In genomic region chr7:17253885-17254284, GRCh38 we compare ENCODE assay signal across 19 cellular contexts. TPM values are rescaled to one million over a fixed set of nuclear protein-coding genes. Genes with fewer than 3 reads are reported as not detected.
A peak's percentile ranks its signal among the peaks of the same experiment; 100 is the strongest.
DNase-seq lines count a peak whose midpoint lies in the region; ATAC-seq, FAIRE-seq and TF ChIP-seq lines count a peak whose summit lies in the region.
"Had no signal": no experiment of that assay in that cellular context is flagged by ENCODE, and none has a peak within 500 bp of the region (broad histone marks: within the 10 kb centered on the region; RNA-seq: fewer than 3 reads in every experiment).

No MANE protein-coding gene starts in this region.

- no peak for TF ChIP-seq RAD21 in A549 (conservative IDR thresholded peaks at IDR 0.05 in 1 of 2, IDR thresholded peaks at IDR 0.05 in 1 of 2)
- TF ChIP-seq RAD21 in K562 (CRISPR knock-in tag; conservative IDR thresholded peaks at IDR 0.05 in 1 of 2, IDR thresholded peaks at IDR 0.05 in 1 of 2) = no peak

- 90% methylated on average over 3 of the region's 3 CpGs for WGBS in A549 (ENCODE audit: missing lambda C conversion rate)
- 16% methylated on average over 3 of the region's 3 CpGs for WGBS in K562 (ENCODE audit: insufficient coverage, low coverage, missing lambda C conversion rate)

- H3K79me2 ChIP-seq in K562 (ENCODE audit: control insufficient read depth, insufficient read depth, low read length) = no peaks in the 10 kb centered on the region

- no TSS peak for BruUV-seq in K562 (replicated peaks; lab: Mats Ljungman, UMichigan)

- no peaks in the 10 kb centered on the region for H4K20me1 ChIP-seq in K562 (replicated peaks; ENCODE audit: control insufficient read depth, insufficient read depth, low read length)
- H4K20me1 ChIP-seq: BLaER1 treated with 17β-estradiol and CSF1 and Interleukin-3, amounts not matched to agents 10 nM and 100 nM had no signal

- TF ChIP-seq POLR2A in A549 (IDR thresholded peaks at IDR 0.05; ENCODE audit: low read length) = no peak
- TF ChIP-seq POLR2A in K562 (conservative IDR thresholded peaks at IDR 0.05) = no peak

- H3K9me1 ChIP-seq in K562 (ENCODE audit: control insufficient read depth, insufficient read depth, low read length) = no peaks in the 10 kb centered on the region

- H3K9me3 ChIP-seq in A549 = no peaks in the 10 kb centered on the region
- no peaks in the 10 kb centered on the region for H3K9me3 ChIP-seq in K562 (replicated peaks; ENCODE audit: control insufficient read depth, insufficient read depth, low read depth, low read length)

- TF ChIP-seq EP300 in A549 (IDR thresholded peaks at IDR 0.05) (no peak), K562 (IDR thresholded peaks at IDR 0.05; ENCODE audit: low read length) (no peak)

- H3K27ac ChIP-seq in A549 (no peak overlapping the region), K562 (ENCODE audit: extremely low read depth, low read depth, low read length) (no peak overlapping the region)
- H3K27ac ChIP-seq: BLaER1 treated with 17β-estradiol and CSF1 and Interleukin-3, amounts not matched to agents 10 nM and 100 nM; C4-2B had no signal

- no peak overlapping the region for H2AFZ ChIP-seq in K562 (ENCODE audit: low read depth, low read length)

- in situ Hi-C loops in K562 (cut with MboI) = no loop called here

- DNase-seq in A549 (ENCODE audit: low read depth in 1 of 2, low spot score in 1 of 2) (no peak), K562 (ENCODE audit: extremely low read depth in 1 of 4, low spot score in 3 of 4) (no peak), T1000 (lab: John Stamatoyannopoulos, UW) (no peak), COR-L47 (lab: John Stamatoyannopoulos, UW) (no peak)
- DNase-seq: 8988T; AML-193; CD4-positive, alpha-beta T cell; CD8-positive, alpha-beta T cell; DMS 273 treated with DMSO at 0.1 percent for 48 hours; DMS79 treated with DMSO at 0.1 percent for 48 hours; GDM1 had no signal

- ATAC-seq in A549 (no peak), K562 (no peak), HG03280 (IDR thresholded peaks at IDR 0.05; ENCODE audit: unreplicated experiment) (no peak)
- ATAC-seq: CD8-positive, alpha-beta T cell; GM12878 had no signal

- no peak overlapping the region for H3K9ac ChIP-seq in K562 (ENCODE audit: insufficient read depth in 1 of 2, low read depth in 2 of 2, low read length in 2 of 2)
- H3K9ac ChIP-seq: BLaER1 treated with 17β-estradiol and CSF1 and Interleukin-3, amounts not matched to agents 10 nM and 100 nM had no signal

- H3K27me3 ChIP-seq in K562 (ENCODE audit: control insufficient read depth in 2 of 2, insufficient read depth in 2 of 2, low read length in 2 of 2) = no peaks in the 10 kb centered on the region
- H3K27me3 ChIP-seq: BLaER1 treated with 17β-estradiol and CSF1 and Interleukin-3, amounts not matched to agents 10 nM and 100 nM had no signal

- CTCF ChIA-PET in A549 (lab: Yijun Ruan, JAX) (no interaction called here), K562 (lab: Yijun Ruan, JAX; ENCODE audit: low intra/inter-chr PET ratio) (no interaction called here)

- TF ChIP-seq CTCF in A549 (IDR thresholded peaks at IDR 0.05) (no peak), K562 (IDR thresholded peaks at IDR 0.05 in 2 of 3, conservative IDR thresholded peaks at IDR 0.05 in 1 of 3; ENCODE audit: insufficient read depth in 2 of 3, low read depth in 1 of 3, low read length in 3 of 3) (no peak)

- intact Hi-C loops in K562 (cut with micrococcal nuclease) = no loop called here

- POLR2A ChIA-PET in A549 (lab: Yijun Ruan, JAX) (no interaction called here), K562 (lab: Yijun Ruan, JAX) (no interaction called here)

- H3K4me3 ChIP-seq in A549 = no peak overlapping the region
- no peak overlapping the region for H3K4me3 ChIP-seq in K562
- H3K4me3 ChIP-seq: BLaER1 treated with 17β-estradiol and CSF1 and Interleukin-3, amounts not matched to agents 10 nM and 100 nM; GM12878 had no signal

- H3K4me2 ChIP-seq in A549 (no peak overlapping the region), K562 (ENCODE audit: insufficient read depth, low read length) (no peak overlapping the region)
- H3K4me2 ChIP-seq: BLaER1 treated with 17β-estradiol and CSF1 and Interleukin-3, amounts not matched to agents 10 nM and 100 nM had no signal

- H3K4me1 ChIP-seq in A549 (peaks cover 6% of the 10 kb centered on the region; the same call in 2 of the 3 replicates), K562 (replicated peaks in 1 of 2; ENCODE audit: control insufficient read depth in 2 of 2, insufficient read depth in 2 of 2, low read length in 2 of 2) (no peaks in the 10 kb centered on the region)

- FAIRE-seq in A549 (lab: Jason Lieb, UNC) (peak; percentile 28), G401.6 (lab: Jason Lieb, UNC) (peak; percentile 54), K562 (lab: Jason Lieb, UNC) (no peak)
- FAIRE-seq: A204.1, GM12878, GM12892, GM18507 had no signal

- H3K36me3 ChIP-seq in K562 (ENCODE audit: control insufficient read depth, insufficient read depth, low read length) = no peaks in the 10 kb centered on the region
- H3K36me3 ChIP-seq: BLaER1 treated with 17β-estradiol and CSF1 and Interleukin-3, amounts not matched to agents 10 nM and 100 nM had no signal

TF ChIP-seq in A549, 52 proteins besides CTCF, POLR2A, EP300 and RAD21:
- TF ChIP-seq JUN (IDR thresholded peaks at IDR 0.05) = no peak
- TF ChIP-seq TP53 (CRISPR knock-in tag; IDR thresholded peaks at IDR 0.05) = no peak
- peak; percentile 92 for TF ChIP-seq MAFK (IDR thresholded peaks at IDR 0.05; ENCODE audit: partially characterized antibody)

TF ChIP-seq in K562, 482 proteins besides CTCF, POLR2A, EP300 and RAD21:
- TF ChIP-seq MCM7 (IDR thresholded peaks at IDR 0.05) (no peak), MAFF (IDR thresholded peaks at IDR 0.05; ENCODE audit: low read length) (peak; percentile 43; the same call in 1 of the 2 replicates), MAFG (tag; conservative IDR thresholded peaks at IDR 0.05) (peak; percentile 57), ZNF316 (IDR thresholded peaks at IDR 0.05) (peak; percentile 85), BRD4 (IDR thresholded peaks at IDR 0.05) (no peak), TRIM28 (IDR thresholded peaks at IDR 0.05) (no peak), C11orf30 (IDR thresholded peaks at IDR 0.05; ENCODE audit: low read depth) (peak; percentile 67), MAFK (IDR thresholded peaks at IDR 0.05; ENCODE audit: low read length) (peak; percentile 48; the same call in 1 of the 2 replicates), MTA1 (IDR thresholded peaks at IDR 0.05; ENCODE audit: borderline replicate concordance) (no peak)
TF ChIP-seq in K562: peak in this region for 5.

RNA-seq across cellular contexts. Expression of gene AHR, which starts 44.6 kb away (rescaled TPM):
- polyA plus RNA-seq in A549 (2011; rRNA removed) = 14.3 and 50.1 TPM in 2 replicates
- 1.9 and 2.4 TPM in 2 replicates for polyA plus RNA-seq in A549 (2012; cell fraction: cytosol; rRNA removed)
- polyA plus RNA-seq in A549 (2012; cell fraction: nucleus; rRNA removed) = 4.5 and 7.6 TPM in 2 replicates
- polyA plus RNA-seq in A549 (2017; fragmentation: RNase III; extraction: RNeasy Plus Mini Kit Qiagen cat#74134 plus additional on column Dnase treatment) = 7.8 to 11.4 TPM (median 9.1 TPM) in 3 replicates
- polyA minus RNA-seq in A549 (2011; rRNA and poly(A)+ RNA removed) = 14.6 and 15.9 TPM in 2 replicates
- not detected in 2 replicates for total RNA-seq in K562 (2011; cell fraction: chromatin; rRNA removed; ENCODE audit: low replicate concordance)
- not detected in 2 replicates for total RNA-seq in K562 (2011; cell fraction: nucleolus; rRNA removed)
- total RNA-seq in K562 (2011; cell fraction: nucleoplasm; rRNA removed) = not detected in 2 replicates
- under 0.01 TPM in 1 of 2 replicates, not detected in the other for total RNA-seq in K562 (2014; rRNA removed)
- total RNA-seq in K562 (2014; rRNA removed; fragmentation: Illumina TruSeq; extraction: Trizol) = not detected in 2 replicates
- total RNA-seq in K562 (2015; rRNA removed; fragmentation: Illumina TruSeq; extraction: Trizol) = not detected in 2 replicates
- 0.16 and 0.25 TPM in 2 replicates for total RNA-seq in K562 (2021)
- polyA plus RNA-seq in K562 (2011; rRNA removed) = not detected in 2 replicates
- not detected in 2 replicates for polyA plus RNA-seq in K562 (2011; cell fraction: cytosol; rRNA removed)
- polyA plus RNA-seq in K562 (2011; cell fraction: nucleus; rRNA removed) = not detected in 2 replicates
- 0.01 TPM in 1 of 2 replicates, not detected in the other for polyA plus RNA-seq in K562 (2012)
- polyA plus RNA-seq in K562 (2014; fragmentation: Illumina TruSeq; extraction: Trizol) = not detected in 2 replicates
- not detected for polyA plus RNA-seq in K562 (2014; fragmentation: Nextera tagmentation; extraction: Ambion mirVana)
- not detected in 2 replicates for polyA plus RNA-seq in K562 (2014; rRNA removed)
- not detected in 2 replicates for polyA minus RNA-seq in K562 (2011; rRNA and poly(A)+ RNA removed)
- polyA minus RNA-seq in K562 (2011; cell fraction: cytosol; rRNA and poly(A)+ RNA removed) = not detected in 2 replicates
- 0.13 TPM in 1 of 2 replicates, not detected in the other for polyA minus RNA-seq in K562 (2011; cell fraction: nucleus; rRNA and poly(A)+ RNA removed)

Comparison
In these comparisons a context has a peak if more than half of its experiments do, and no peak if none do; other contexts are left out.
1. Of the 35 proteins assayed by ChIP-seq in both K562 and A549: peak only in K562: none; only in A549: none; in both: MAFK; in neither: 34.